ENCODE assay signal across 15 cellular contexts in genomic region chr7:149766215-149766614, GRCh38. TPM values are rescaled to one million over a fixed set of nuclear protein-coding genes. Genes with fewer than 3 reads are reported as not detected.
DNase-seq lines count a peak whose midpoint lies in the region; ATAC-seq and TF ChIP-seq lines count a peak whose summit lies in the region.
"Had no signal": no experiment of that assay in that cellular context is flagged by ENCODE, and none has a peak within 500 bp of the region (broad histone marks: within the 10 kb centered on the region; RNA-seq: fewer than 3 reads in every experiment).

No MANE protein-coding gene starts in this region.

- H3K27me3 Mint-ChIP-seq in endodermal cell (ENCODE audit: insufficient read depth) (peaks cover 100% of the 10 kb centered on the region), nephron (ENCODE audit: low read depth) (peaks cover 80% of the 10 kb centered on the region)
- H3K27me3 Mint-ChIP-seq in T-helper 2 cell treated with Interferon-gamma antibody and Interleukin-4, amounts not matched to agents 5 μg/mL and 100 μg/mL, for 36 hours (ENCODE audit: low read depth), result peaks cover 19% of the 10 kb centered on the region

- H3K27ac Mint-ChIP-seq in endodermal cell, result no peak overlapping the region
- peak overlapping the region in 1 of 3 experiments; percentile 35 for H3K27ac Mint-ChIP-seq in nephron
- H3K27ac Mint-ChIP-seq in activated naive CD4-positive, alpha-beta T cell treated with anti-CD3 and anti-CD28 coated beads, Interleukin-2, amount 50 U/mL, for 72 hours, result peak overlapping the region in 1 of 2 donors; percentile 85
- H3K27ac Mint-ChIP-seq in T-helper 2 cell treated with Interferon-gamma antibody and Interleukin-4, amounts not matched to agents 5 μg/mL and 100 μg/mL, for 36 hours, result no peak overlapping the region
- H3K27ac Mint-ChIP-seq: CD8-positive, alpha-beta T cell had no signal

- H3K4me3 ChIP-seq in NT2/D1 (ENCODE audit: insufficient read length, low read depth), result peak overlapping the region; percentile 38
- H3K4me3 ChIP-seq in endodermal cell (ENCODE audit: low read length), result peak overlapping the region; percentile 58
- peak overlapping the region; percentile 62 for H3K4me3 ChIP-seq in psoas muscle
- H3K4me3 ChIP-seq in right atrium auricular region, result no peak overlapping the region
- H3K4me3 ChIP-seq: SJSA1 had no signal

- H3K4me1 ChIP-seq in NT2/D1 (ENCODE audit: insufficient read depth, insufficient read length) (peaks cover 13% of the 10 kb centered on the region), endodermal cell (ENCODE audit: control insufficient read depth, insufficient read depth, low read length) (no peaks in the 10 kb centered on the region), psoas muscle (peaks cover 4% of the 10 kb centered on the region), right atrium auricular region (peaks cover 0 to 16% of the 10 kb centered on the region in 2 donors)
- H3K4me1 ChIP-seq: SJSA1 had no signal

- H3K4me1 Mint-ChIP-seq in endodermal cell (peaks cover 11% of the 10 kb centered on the region), nephron (peaks cover 19% of the 10 kb centered on the region)
- H3K4me1 Mint-ChIP-seq in T-helper 2 cell treated with Interferon-gamma antibody and Interleukin-4, amounts not matched to agents 5 μg/mL and 100 μg/mL, for 36 hours (ENCODE audit: low read depth), result peaks cover 1% of the 10 kb centered on the region

- 33 to 64% methylated on average over 4 to 14 of the region's 14 CpGs for WGBS in endodermal cell (ENCODE audit: insufficient coverage in 1 of 2, insufficient read length in 1 of 2), 2 experiments
- 51 to 55% (median 54%) methylated on average over 14 of the region's 14 CpGs for WGBS in psoas muscle, 3 donors

- no peak for ATAC-seq in psoas muscle
- no peak for ATAC-seq in activated naive CD4-positive, alpha-beta T cell treated with anti-CD3 and anti-CD28 coated beads, Interleukin-2, amount 50 U/mL, for 72 hours
- no peak for ATAC-seq in GM19328 (IDR thresholded peaks at IDR 0.05; ENCODE audit: unreplicated experiment)
- ATAC-seq: CD8-positive, alpha-beta T cell had no signal

- no peaks in the 10 kb centered on the region for H3K9me3 Mint-ChIP-seq in endodermal cell
- H3K9me3 Mint-ChIP-seq in nephron, result no peaks in the 10 kb centered on the region
- H3K9me3 Mint-ChIP-seq in activated naive CD4-positive, alpha-beta T cell treated with anti-CD3 and anti-CD28 coated beads, Interleukin-2, amount 50 U/mL, for 72 hours, result no peaks in the 10 kb centered on the region
- no peaks in the 10 kb centered on the region for H3K9me3 Mint-ChIP-seq in T-helper 2 cell treated with Interferon-gamma antibody and Interleukin-4, amounts not matched to agents 5 μg/mL and 100 μg/mL, for 36 hours
- H3K9me3 Mint-ChIP-seq: CD8-positive, alpha-beta T cell had no signal

- TF ChIP-seq CTCF in endodermal cell (conservative IDR thresholded peaks at IDR 0.05) (no peak), nephron (IDR thresholded peaks at IDR 0.05; ENCODE audit: unreplicated experiment in 3 of 3) (no peak), psoas muscle (IDR thresholded peaks at IDR 0.05) (no peak), right atrium auricular region (IDR thresholded peaks at IDR 0.05) (no peak)

- peaks cover 7% of the 10 kb centered on the region for H3K36me3 ChIP-seq in NT2/D1 (ENCODE audit: insufficient read depth, insufficient read length, low read length)
- no peaks in the 10 kb centered on the region for H3K36me3 ChIP-seq in endodermal cell (ENCODE audit: control insufficient read depth, insufficient read depth, low read length)
- H3K36me3 ChIP-seq in psoas muscle (ENCODE audit: insufficient read depth in 1 of 2, low read depth in 1 of 2), result no peaks in the 10 kb centered on the region
- H3K36me3 ChIP-seq in right atrium auricular region, result no peaks in the 10 kb centered on the region
- H3K36me3 ChIP-seq: SJSA1 had no signal

- H3K9ac ChIP-seq in NT2/D1 (ENCODE audit: insufficient read length, low read depth), result peak overlapping the region; percentile 67
- no peak overlapping the region for H3K9ac ChIP-seq in endodermal cell (ENCODE audit: extremely low read depth, low read length, poor library complexity, severe bottlenecking)

- H3K4me3 Mint-ChIP-seq in endodermal cell (peak overlapping the region; percentile 35), nephron (peak overlapping the region; percentile 36 to 60 (median 55))
- H3K4me3 Mint-ChIP-seq in T-helper 2 cell treated with Interferon-gamma antibody and Interleukin-4, amounts not matched to agents 5 μg/mL and 100 μg/mL, for 36 hours, result no peak overlapping the region
- H3K4me3 Mint-ChIP-seq: CD8-positive, alpha-beta T cell had no signal

- H3K27me3 ChIP-seq in NT2/D1 (ENCODE audit: insufficient read depth, insufficient read length), result peaks cover 94% of the 10 kb centered on the region
- H3K27me3 ChIP-seq in endodermal cell (ENCODE audit: control insufficient read depth, insufficient read depth, low read length, poor library complexity, severe bottlenecking), result peaks cover 100% of the 10 kb centered on the region
- H3K27me3 ChIP-seq in psoas muscle (ENCODE audit: insufficient read depth in 3 of 3, low read length in 2 of 3), result peaks cover 0 to 33% (median 13%) of the 10 kb centered on the region in 3 donors
- H3K27me3 ChIP-seq in right atrium auricular region, result no peaks in the 10 kb centered on the region

- H3K36me3 Mint-ChIP-seq in endodermal cell (ENCODE audit: low read depth), result no peaks in the 10 kb centered on the region
- H3K36me3 Mint-ChIP-seq in nephron (ENCODE audit: low read depth), result peaks cover 67% of the 10 kb centered on the region
- peaks cover 0 to 5% of the 10 kb centered on the region in 2 donors for H3K36me3 Mint-ChIP-seq in activated naive CD4-positive, alpha-beta T cell treated with anti-CD3 and anti-CD28 coated beads, Interleukin-2, amount 50 U/mL, for 72 hours
- no peaks in the 10 kb centered on the region for H3K36me3 Mint-ChIP-seq in T-helper 2 cell treated with Interferon-gamma antibody and Interleukin-4, amounts not matched to agents 5 μg/mL and 100 μg/mL, for 36 hours (ENCODE audit: low read depth)

- intact Hi-C loops in psoas muscle (cut with DNase I), result no loop called here

- no peak for DNase-seq in NT2/D1 (ENCODE audit: low read depth, low spot score)
- peak; percentile 56 for DNase-seq in endodermal cell
- no peak for DNase-seq in psoas muscle
- no peak for DNase-seq in activated naive CD4-positive, alpha-beta T cell treated with anti-CD3 and anti-CD28 coated beads, Interleukin-2, amount 50 U/mL, for 72 hours (ENCODE audit: low spot score in 2 of 2)
- no peak for DNase-seq in right atrium auricular region (ENCODE audit: low spot score)
- no peak for DNase-seq in T-helper 2 cell treated with Interferon-gamma antibody and Interleukin-4, amounts not matched to agents 5 μg/mL and 100 μg/mL, for 36 hours (ENCODE audit: low spot score)
- DNase-seq: CD8-positive, alpha-beta T cell; KBM-7; NCI-H146; NCI-H2107; NCI-H69; NK-92 treated with Interleukin-12 subunit alpha and Interleukin-12 subunit beta, amount 100 ng/mL, for 24 hours had no signal

- H3K27ac ChIP-seq in endodermal cell (ENCODE audit: low read depth, low read length) (no peak overlapping the region), psoas muscle (no peak overlapping the region), right atrium auricular region (no peak overlapping the region)
- H3K27ac ChIP-seq: SJSA1 had no signal

- H3K9me3 ChIP-seq in NT2/D1 (ENCODE audit: insufficient read depth, low read length) (no peaks in the 10 kb centered on the region), endodermal cell (ENCODE audit: control insufficient read depth, low read length) (no peaks in the 10 kb centered on the region), psoas muscle (no peaks in the 10 kb centered on the region), right atrium auricular region (no peaks in the 10 kb centered on the region)

RNA-seq across cellular contexts. Expression of gene ZNF467, which starts 7.2 kb away (rescaled TPM):
- total RNA-seq in endodermal cell, result 1 to 10 TPM in 1 of 2 donors, under 1 TPM in 1; 0.91 to 2.5 TPM
- 6.0 TPM for polyA plus RNA-seq in endodermal cell (2013, experiment 1 of 2)
- 5.3 TPM for polyA plus RNA-seq in endodermal cell (2013, experiment 2 of 2)
- total RNA-seq in psoas muscle, result 1 to 10 TPM; 1.7 to 2.8 (median 2.3) TPM
- 1 to 10 TPM in 2 of 3 donors, under 1 TPM in 1; 0.87 to 1.3 (median 1.2) TPM for polyA plus RNA-seq in psoas muscle
- under 1 TPM; 0.23 to 0.25 TPM for total RNA-seq in activated naive CD4-positive, alpha-beta T cell treated with anti-CD3 and anti-CD28 coated beads, Interleukin-2, amount 50 U/mL, for 72 hours
- 10 to 100 TPM in 1 of 2 donors, 1 to 10 TPM in 1; 3.2 to 11.0 TPM for total RNA-seq in right atrium auricular region
- total RNA-seq: SJSA1 had no signal

Comparison
In these comparisons a context has a peak if more than half of its experiments do, and no peak if none do; other contexts are left out.
1. H3K4me3 ChIP-seq: peak in NT2/D1 (single experiment), endodermal cell (single experiment) and psoas muscle (single experiment); none in right atrium auricular region (0 of 2).